In the genomic region with DNA sequence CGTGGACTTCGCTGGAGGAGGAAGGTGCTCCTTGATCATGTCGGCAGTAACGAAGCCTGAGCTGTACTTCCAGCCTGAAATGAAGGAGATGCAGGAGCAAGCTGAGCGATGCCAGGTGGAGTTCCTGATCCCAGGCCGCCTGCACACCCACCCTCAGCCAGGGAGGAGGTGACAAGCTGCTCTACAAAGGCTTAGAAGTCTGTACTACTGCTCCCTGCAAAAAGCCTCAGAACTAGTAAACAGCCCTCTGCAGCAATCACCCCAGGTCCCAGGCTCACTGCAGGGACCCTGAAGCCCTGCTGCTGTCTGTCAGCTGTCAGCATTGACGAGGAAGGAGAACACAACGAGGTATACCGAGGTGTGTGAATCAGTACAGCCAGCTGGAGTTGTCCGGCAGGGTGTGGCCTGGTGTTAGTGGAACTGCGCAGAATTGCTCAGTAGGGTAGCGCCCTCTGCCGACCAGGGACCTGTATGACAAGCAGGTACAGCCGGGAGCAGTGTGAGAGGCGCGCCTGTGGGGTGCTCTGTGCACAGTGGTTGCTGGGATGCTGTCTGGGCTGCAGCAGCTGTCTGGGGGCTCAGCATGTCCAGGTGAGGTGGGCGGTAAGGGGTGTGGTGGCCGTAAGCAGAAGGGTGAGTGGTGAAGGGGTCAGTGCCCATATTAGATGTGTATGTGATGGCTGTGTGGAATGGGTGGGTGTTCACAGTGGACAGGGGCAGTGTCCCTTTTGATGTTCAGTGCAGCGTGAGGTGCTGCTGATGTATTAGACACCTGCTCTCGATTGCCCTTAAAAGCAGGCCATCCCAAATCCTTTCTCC, we compare ENCODE assay signal across 8 cellular contexts. TPM values are rescaled to one million over a fixed set of nuclear protein-coding genes. Genes with fewer than 3 reads are reported as not detected.
A peak's percentile ranks its signal among the peaks of the same experiment; 100 is the strongest.
DNase-seq lines count a peak whose midpoint lies in the region; FAIRE-seq and TF ChIP-seq lines count a peak whose summit lies in the region.
"Had no signal": no experiment of that assay in that cellular context is flagged by ENCODE, and none has a peak within 500 bp of the region (broad histone marks: within the 10 kb centered on the region; RNA-seq: fewer than 3 reads in every experiment).

No MANE protein-coding gene starts in this region.

- H3K27me3 ChIP-seq in HAP-1 (ENCODE audit: low read depth) (no peaks in the 10 kb centered on the region), spleen (replicated peaks in 1 of 7) (peaks cover 0 to 20% (median 0%) of the 10 kb centered on the region in 7 donors)

- H3K4me3 ChIP-seq in HAP-1 (no peak overlapping the region), spleen (no peak overlapping the region)

- 46 to 57% (median 51%) methylated on average over 19 to 20 of the region's 20 CpGs for WGBS in spleen, 5 donors

- intact Hi-C loops in spleen (cut with DNase I; ENCODE audit: low total_unique reads) = no loop called here

- H3K4me1 ChIP-seq in HAP-1 (peaks cover 21% of the 10 kb centered on the region), spleen (peaks cover 0 to 5% (median 0%) of the 10 kb centered on the region in 6 donors)

- peak overlapping the region; percentile 13 for H3K27ac ChIP-seq in angular gyrus (ENCODE audit: low read depth, low read length)
- H3K27ac ChIP-seq in spleen = no peak overlapping the region

- peak; percentile 74 to 89 (median 85) for TF ChIP-seq CTCF in spleen (IDR thresholded peaks at IDR 0.05 in 8 of 11, conservative IDR thresholded peaks at IDR 0.05 in 3 of 11)

- H3K36me3 ChIP-seq in HAP-1 (replicated peaks) (no peaks in the 10 kb centered on the region), spleen (peaks cover 0 to 6% (median 0%) of the 10 kb centered on the region in 6 donors)

- peak; percentile 98 for FAIRE-seq in GM12891 (lab: Jason Lieb, UNC)

- TF ChIP-seq POLR2A in GM12891 (IDR thresholded peaks at IDR 0.05; ENCODE audit: low read depth, low read length) (peak; percentile 39; the same call in 1 of the 2 replicates), spleen (IDR thresholded peaks at IDR 0.05) (no peak)

- in situ Hi-C loops in HAP-1 (cut with MboI; ENCODE audit: low sequenced_read_pairs) = loop anchor here (25.0 kb wide), 1 partner anchor 503 kb away; no protein-coding TSS in a partner anchor

- DNase-seq in GM12891 (ENCODE audit: insufficient read length, low spot score) (peak; percentile 85), HAP-1 (ENCODE audit: low spot score in 2 of 2) (peak; percentile 68 to 94), LoVo (ENCODE audit: low spot score) (peak; percentile 84), T-helper 1 cell (peak; percentile 36 to 69 (median 55)), hepatic stellate cell (ENCODE audit: low spot score) (peak; percentile 90), spleen (peak; percentile 93)

- no peaks in the 10 kb centered on the region for H3K9me3 ChIP-seq in HAP-1
- H3K9me3 ChIP-seq in spleen = no peaks in the 10 kb centered on the region

TF ChIP-seq in GM12891, 5 proteins besides CTCF, POLR2A, EP300 and RAD21:
- 0 out of 2 replicates have a peak, but pooled peaks have one; percentile 29 for TF ChIP-seq POLR2AphosphoS5 (IDR thresholded peaks at IDR 0.05; ENCODE audit: low read depth, low read length)
- no peak for TF ChIP-seq POU2F2 (IDR thresholded peaks at IDR 0.05; ENCODE audit: low read depth, low read length)
TF ChIP-seq in GM12891: peak in this region for 1.

RNA-seq across cellular contexts. Expression of a gene that starts 7.6 kb away (rescaled TPM):
- polyA plus RNA-seq in GM12891 (2012; ENCODE audit: low read depth, missing spikeins) = 31.3 TPM
- total RNA-seq in spleen = 1 to 10 TPM; 1.2 to 5.3 (median 2.7) TPM
- polyA plus RNA-seq in spleen = 1 to 10 TPM; 2.2 to 3.0 (median 3.0) TPM

RNA-seq across cellular contexts. Expression of a gene that starts 40.6 kb away (rescaled TPM):
- not detected for polyA plus RNA-seq in GM12891 (2012; ENCODE audit: low read depth, missing spikeins)
- not detected for total RNA-seq in spleen
- not detected for polyA plus RNA-seq in spleen
- total RNA-seq: skeletal muscle tissue had no signal
